ENCODE assay signal across 11 cellular contexts in genomic region chr17:70808596-70808995, GRCh38.
DNase-seq lines count a peak whose midpoint lies in the region; ATAC-seq, FAIRE-seq and TF ChIP-seq lines count a peak whose summit lies in the region.
"Had no signal": no experiment of that assay in that cellular context is flagged by ENCODE, and none has a peak within 500 bp of the region (broad histone marks: within the 10 kb centered on the region; RNA-seq: fewer than 3 reads in every experiment).

No MANE protein-coding gene starts in this region.

- no TSS peak for BruUV-seq in A673 (replicated peaks; lab: Mats Ljungman, UMichigan)

- H3K27ac ChIP-seq in A673 (ENCODE audit: low read depth, low read length, poor library complexity, severe bottlenecking) = no peak overlapping the region
- H3K27ac ChIP-seq in Peyer's patch = no peak overlapping the region
- H3K27ac ChIP-seq in suprapubic skin = no peak overlapping the region
- H3K27ac ChIP-seq: SJCRH30 had no signal

- no peaks in the 10 kb centered on the region for H3K36me3 ChIP-seq in A673 (ENCODE audit: insufficient read depth, low read length, poor library complexity, severe bottlenecking)
- no peaks in the 10 kb centered on the region for H3K36me3 ChIP-seq in Peyer's patch
- H3K36me3 ChIP-seq in suprapubic skin = no peaks in the 10 kb centered on the region
- H3K36me3 ChIP-seq: SJCRH30 had no signal

- ATAC-seq in HG03354 (IDR thresholded peaks at IDR 0.05; ENCODE audit: poor library complexity, severe bottlenecking, unreplicated experiment) (no peak), HG03045 (IDR thresholded peaks at IDR 0.05; ENCODE audit: unreplicated experiment) (no peak)

- TF ChIP-seq CTCF in A673 (conservative IDR thresholded peaks at IDR 0.05; ENCODE audit: low read depth, low read length) = peak; percentile 48
- TF ChIP-seq CTCF in Peyer's patch (IDR thresholded peaks at IDR 0.05) = peak in 4 of 6 experiments; percentile 8 to 42 (median 36)
- TF ChIP-seq CTCF in suprapubic skin (IDR thresholded peaks at IDR 0.05) = no peak

- H3K27me3 ChIP-seq in A673 (replicated peaks; ENCODE audit: insufficient read depth, low read depth, low read length, poor library complexity) = no peaks in the 10 kb centered on the region
- H3K27me3 ChIP-seq in Peyer's patch = no peaks in the 10 kb centered on the region
- no peaks in the 10 kb centered on the region for H3K27me3 ChIP-seq in suprapubic skin

- no peak for TF ChIP-seq EP300 in suprapubic skin (IDR thresholded peaks at IDR 0.05)

- H3K4me3 ChIP-seq in A673 (ENCODE audit: low read depth, low read length, poor library complexity, severe bottlenecking) (no peak overlapping the region), Peyer's patch (no peak overlapping the region), suprapubic skin (no peak overlapping the region)
- H3K4me3 ChIP-seq: SJCRH30 had no signal

- CTCF ChIA-PET in A673 (lab: Charles Lee) (no interaction called here), HEK293T (lab: Yijun Ruan, JAX) (no interaction called here)

- peak; percentile 14 for DNase-seq in A673 (ENCODE audit: low spot score)
- DNase-seq in HEK293T (ENCODE audit: extremely low spot score) = peak; percentile 25
- no peak for DNase-seq in Peyer's patch
- DNase-seq in glomerular visceral epithelial cell (ENCODE audit: extremely low spot score) = peak; percentile 9
- no peak for DNase-seq in GM19239 (ENCODE audit: insufficient read length, low spot score)
- DNase-seq in suprapubic skin (ENCODE audit: low spot score in 2 of 2) = no peak
- DNase-seq: foreskin melanocyte, NCI-H1436 had no signal

- no peak for FAIRE-seq in GM19239 (lab: Jason Lieb, UNC)

- 78% methylated on average over 2 of the region's 2 CpGs for WGBS in suprapubic skin

- POLR2A ChIA-PET in A673 (lab: Charles Lee; ENCODE audit: low non-redundant PET) (no interaction called here), HEK293T (lab: Yijun Ruan, JAX) (no interaction called here)

- intact Hi-C loops in A673 (cut with micrococcal nuclease; ENCODE audit: unreplicated experiment) = no loop called here

- H3K4me1 ChIP-seq in A673 (ENCODE audit: insufficient read depth, low read length, poor library complexity, severe bottlenecking) (no peaks in the 10 kb centered on the region), Peyer's patch (no peaks in the 10 kb centered on the region), suprapubic skin (no peaks in the 10 kb centered on the region)
- H3K4me1 ChIP-seq: SJCRH30 had no signal

- no peaks in the 10 kb centered on the region for H3K9me3 ChIP-seq in A673 (ENCODE audit: low read depth, low read length, poor library complexity, severe bottlenecking)
- H3K9me3 ChIP-seq in Peyer's patch = no peaks in the 10 kb centered on the region
- H3K9me3 ChIP-seq in suprapubic skin = no peaks in the 10 kb centered on the region
- H3K9me3 ChIP-seq: SJCRH30 had no signal

- no peak for TF ChIP-seq POLR2A in Peyer's patch (IDR thresholded peaks at IDR 0.05)
- TF ChIP-seq POLR2A in suprapubic skin (IDR thresholded peaks at IDR 0.05) = no peak

TF ChIP-seq in HEK293T, 16 proteins besides CTCF, POLR2A, EP300 and RAD21:
- no peak for TF ChIP-seq TARDBP (IDR thresholded peaks at IDR 0.05)
- TF ChIP-seq HDGF (IDR thresholded peaks at IDR 0.05; ENCODE audit: borderline replicate concordance) = no peak
- TF ChIP-seq LEF1 (IDR thresholded peaks at IDR 0.05; ENCODE audit: borderline replicate concordance) = no peak
- no peak for TF ChIP-seq ARNT (IDR thresholded peaks at IDR 0.05)
- no peak for TF ChIP-seq SUZ12 (IDR thresholded peaks at IDR 0.05)
- TF ChIP-seq SP1 (IDR thresholded peaks at IDR 0.05) = no peak

Comparison
In these comparisons a context has a peak if more than half of its experiments do, and no peak if none do; other contexts are left out.
1. DNase-seq: peak in A673 (single experiment), HEK293T (single experiment) and glomerular visceral epithelial cell (single experiment); none in Peyer's patch (0 of 3), GM19239 (single experiment) and suprapubic skin (0 of 2).
2. CTCF ChIP-seq: peak in A673 (single experiment) and Peyer's patch (4 of 6); none in suprapubic skin (0 of 2).